8 cellular contexts compared by ENCODE assay signal in genomic region chr12:131132118-131132892, GRCh38.
A peak's percentile ranks its signal among the peaks of the same experiment; 100 is the strongest.
DNase-seq lines count a peak whose midpoint lies in the region; ATAC-seq and TF ChIP-seq lines count a peak whose summit lies in the region.

No MANE protein-coding gene starts in this region.

- ATAC-seq in GM21737 (IDR thresholded peaks at IDR 0.05; ENCODE audit: unreplicated experiment) (peak; percentile 49), GM19035 (IDR thresholded peaks at IDR 0.05; ENCODE audit: unreplicated experiment) (no peak)
- ATAC-seq in stimulated activated naive CD8-positive, alpha-beta T cell treated with anti-CD3 and anti-CD28 coated beads, Interleukin-15, Interleukin-2, amounts not matched to agents 100 U/mL and 50 U/mL, for 24 hours, result peak; percentile 74

- no peaks in the 10 kb centered on the region for H3K9me3 Mint-ChIP-seq in nephron progenitor cell

- no peak overlapping the region for H3K4me3 Mint-ChIP-seq in nephron progenitor cell

- H3K36me3 Mint-ChIP-seq in nephron progenitor cell (ENCODE audit: low read depth), result no peaks in the 10 kb centered on the region

- peaks cover 22% of the 10 kb centered on the region for H3K27me3 Mint-ChIP-seq in nephron progenitor cell (ENCODE audit: low read depth, poor library complexity)

- peaks cover 33% of the 10 kb centered on the region for H3K4me1 Mint-ChIP-seq in nephron progenitor cell

- H3K27ac Mint-ChIP-seq in nephron progenitor cell, result no peak overlapping the region

- peak; percentile 25 for DNase-seq in DMS153 (lab: John Stamatoyannopoulos, UW)
- DNase-seq in NCI-H226, result peak; percentile 48
- DNase-seq in activated CD8-positive, alpha-beta memory T cell treated with anti-CD3 and anti-CD28 coated beads, Interleukin-2, amount 50 U/mL, for 4 hours, result peak; percentile 79
- peak; percentile 9 for DNase-seq in fibroblast of gingiva (ENCODE audit: low read depth)
- peak; percentile 96 for DNase-seq in nephron progenitor cell
- peak; percentile 89 for DNase-seq in stimulated activated naive CD8-positive, alpha-beta T cell treated with anti-CD3 and anti-CD28 coated beads, Interleukin-15, Interleukin-2, amounts not matched to agents 100 U/mL and 50 U/mL, for 24 hours

- peak; percentile 93 for TF ChIP-seq CTCF in nephron progenitor cell (IDR thresholded peaks at IDR 0.05)

Comparison
In these comparisons a context has a peak if more than half of its experiments do, and no peak if none do; other contexts are left out.
1. DNase-seq: peak in every context shown above with its lines; median percentile 96 in nephron progenitor cell; 89 in stimulated activated naive CD8-positive, alpha-beta T cell treated with anti-CD3 and anti-CD28 coated beads, Interleukin-15, Interleukin-2, amounts not matched to agents 100 U/mL and 50 U/mL, for 24 hours; 79 in activated CD8-positive, alpha-beta memory T cell treated with anti-CD3 and anti-CD28 coated beads, Interleukin-2, amount 50 U/mL, for 4 hours; 48 in NCI-H226; 25 in DMS153; 9 in fibroblast of gingiva.